Comparison of ENCODE assay signal across 8 cellular contexts in genomic region chr16:3645504-3646347, GRCh38. TPM values are rescaled to one million over a fixed set of nuclear protein-coding genes. Genes with fewer than 3 reads are reported as not detected.
DNase-seq lines count a peak whose midpoint lies in the region; TF ChIP-seq lines count a peak whose summit lies in the region.

No MANE protein-coding gene starts in this region.

- peak overlapping the region; percentile 27 for H3K4me3 Mint-ChIP-seq in Caco-2 (ENCODE audit: unreplicated experiment)

- POLR2A ChIA-PET in Caco-2 (lab: Charles Lee), result no interaction called here

- no peaks in the 10 kb centered on the region for H3K9me3 ChIP-seq in Caco-2

- no peaks in the 10 kb centered on the region for H3K27me3 ChIP-seq in Caco-2 (replicated peaks; ENCODE audit: control insufficient read depth, insufficient read depth, low read length)

- no peak overlapping the region for H3K4me3 ChIP-seq in Caco-2 (ENCODE audit: low read depth, low read length)

- in situ Hi-C loops in GM13977 (cut with MboI; ENCODE audit: low pct_unique_long_range_greater_than_20kb, low sequenced_read_pairs, unreplicated experiment), result no loop called here

- H3K27ac Mint-ChIP-seq in Caco-2 (ENCODE audit: unreplicated experiment), result peak overlapping the region; percentile 74

- intact Hi-C loops in Caco-2 (cut with micrococcal nuclease; ENCODE audit: unreplicated experiment), result loop anchor here (1.0 kb wide), 1 partner anchor 9 kb away; the partner anchor contains the start of gene DNASE1
- intact Hi-C loops in posterior vena cava (cut with DNase I), result no loop called here

- no peaks in the 10 kb centered on the region for H3K27me3 Mint-ChIP-seq in Caco-2 (ENCODE audit: insufficient read depth, unreplicated experiment)

- no TSS peak for BruUV-seq in Caco-2 (replicated peaks; lab: Mats Ljungman, UMichigan)

- peaks cover 35% of the 10 kb centered on the region for H3K4me1 ChIP-seq in Caco-2

- CTCF ChIA-PET in Caco-2 (lab: Charles Lee), result no interaction called here

- H3K36me3 ChIP-seq in Caco-2 (ENCODE audit: control insufficient read depth, insufficient read depth, low read length), result peaks cover 1% of the 10 kb centered on the region

- DNase-seq in Caco-2, result peak in 1 of 2 experiments; percentile 23
- DNase-seq in NCI-H2196 (lab: John Stamatoyannopoulos, UW; ENCODE audit: unreplicated experiment), result peak; percentile 49
- peak; percentile 31 for DNase-seq in fibroblast of peridontal ligament (ENCODE audit: extremely low read depth)
- DNase-seq in posterior vena cava (ENCODE audit: low spot score), result peak; percentile 74
- DNase-seq in GM13977 (ENCODE audit: low spot score), result no peak
- no peak for DNase-seq in stimulated activated CD4-positive, alpha-beta T cell treated with anti-CD3 and anti-CD28 coated beads, Interleukin-2, amount 100 ng/mL, for 48 hours
- no peak for DNase-seq in amygdala (lab: John Stamatoyannopoulos, UW)
- DNase-seq in superior temporal gyrus (ENCODE audit: extremely low spot score), result no peak

- TF ChIP-seq CTCF in Caco-2 (IDR thresholded peaks at IDR 0.05; ENCODE audit: insufficient read depth in 1 of 2, low read depth in 1 of 2, low read length in 1 of 2, severe bottlenecking in 1 of 2, unreplicated experiment in 1 of 2) (no peak), GM13977 (IDR thresholded peaks at IDR 0.05; ENCODE audit: extremely low read depth, insufficient read depth, missing control alignments) (no peak)

- peaks cover 23% of the 10 kb centered on the region for H3K4me1 Mint-ChIP-seq in Caco-2 (ENCODE audit: low read depth, unreplicated experiment)

- H3K36me3 Mint-ChIP-seq in Caco-2 (ENCODE audit: insufficient read depth, unreplicated experiment), result peaks cover 22% of the 10 kb centered on the region

- H3K9me3 Mint-ChIP-seq in Caco-2 (ENCODE audit: unreplicated experiment), result no peaks in the 10 kb centered on the region

RNA-seq across cellular contexts. Expression of gene DNASE1, which starts 8.8 kb away (rescaled TPM):
- total RNA-seq in Caco-2 (2022) (26.2 and 38.1 TPM in 2 replicates), posterior vena cava (1 to 10 TPM; 4.0 to 6.2 TPM)

RNA-seq across cellular contexts. Expression of gene SLX4, which starts 34.3 kb away (rescaled TPM):
- total RNA-seq in Caco-2 (2022) (9.6 and 10.4 TPM in 2 replicates), posterior vena cava (1 to 10 TPM; 4.5 to 4.9 TPM)

Comparison
In these comparisons a context has a peak if more than half of its experiments do, and no peak if none do; other contexts are left out.
1. DNase-seq: peak in NCI-H2196 (single experiment), fibroblast of peridontal ligament (single experiment) and posterior vena cava (single experiment); none in GM13977 (single experiment), stimulated activated CD4-positive, alpha-beta T cell treated with anti-CD3 and anti-CD28 coated beads, Interleukin-2, amount 100 ng/mL, for 48 hours (0 of 2), amygdala (0 of 56) and superior temporal gyrus (single experiment).